ENCODE assay signal across 35 cellular contexts in the genomic region with DNA sequence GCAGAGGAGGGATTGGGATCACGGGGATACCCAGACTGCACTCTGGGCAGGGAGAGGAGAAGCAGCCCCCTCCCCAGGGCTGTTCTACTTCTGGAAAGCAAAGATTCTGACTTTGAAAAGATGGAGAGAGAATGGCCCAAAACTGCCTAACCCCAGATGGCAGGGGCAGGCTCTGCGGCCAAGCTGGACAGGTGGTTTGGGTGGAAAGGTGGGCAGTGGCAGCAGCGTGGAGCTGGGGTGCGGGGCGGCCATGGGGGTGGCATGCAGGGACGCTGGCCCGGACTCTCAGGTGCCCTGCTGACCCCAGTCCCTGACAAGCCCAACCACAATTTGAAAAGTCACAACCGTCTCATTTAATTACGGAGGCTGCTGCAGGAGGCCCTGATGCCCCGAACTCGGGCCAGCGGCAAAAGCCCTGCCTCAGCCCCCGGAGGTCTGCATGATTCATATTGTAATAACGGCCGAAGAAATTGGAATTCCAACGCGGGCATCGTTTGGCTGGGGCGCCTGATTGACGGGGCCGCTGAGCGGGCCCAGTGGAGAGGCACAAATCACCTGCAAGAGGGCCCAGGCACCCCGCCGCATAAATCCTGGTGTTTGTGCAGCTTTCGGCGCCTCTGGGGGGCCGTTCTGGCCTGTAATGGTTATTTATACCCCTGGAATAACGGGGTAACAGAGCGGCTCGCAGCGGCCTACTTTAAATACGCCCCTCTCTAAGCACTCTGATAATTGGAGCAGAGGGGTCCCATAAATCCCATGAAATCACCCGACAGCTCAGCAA. TPM values are rescaled to one million over a fixed set of nuclear protein-coding genes. Genes with fewer than 3 reads are reported as not detected.
"Had no signal": no experiment of that assay in that cellular context is flagged by ENCODE, and none has a peak within 500 bp of the region (broad histone marks: within the 10 kb centered on the region; RNA-seq: fewer than 3 reads in every experiment).

No MANE protein-coding gene starts in this region.

- H3K27ac ChIP-seq: ascending aorta, body of pancreas, breast epithelium had no signal

- DNase-seq: activated CD4-positive, alpha-beta memory T cell treated with anti-CD3 and anti-CD28 coated beads, Interleukin-2, amount 10 ng/mL, durations not matched to agents 7 days and 5 days; activated CD4-positive, alpha-beta T cell treated with anti-CD3 and anti-CD28 coated beads for 1 hour; activated CD4-positive, alpha-beta T cell treated with anti-CD3 and anti-CD28 coated beads for 48 hours; activated CD4-positive, CD25-positive, alpha-beta regulatory T cell; activated CD8-positive, alpha-beta memory T cell treated with anti-CD3 and anti-CD28 coated beads for 24 hours; activated CD8-positive, alpha-beta memory T cell treated with anti-CD3 and anti-CD28 coated beads, Interleukin-2, amount 10 ng/mL, durations not matched to agents 7 days and 5 days; activated CD8-positive, alpha-beta memory T cell treated with anti-CD3 and anti-CD28 coated beads, Interleukin-2, amount 50 U/mL, for 48 hours; activated effector memory CD4-positive, alpha-beta T cell treated with Interleukin-2 at 50 U/mL for 16 hours; activated naive CD8-positive, alpha-beta T cell treated with anti-CD3 and anti-CD28 coated beads, Interleukin-2, amount 10 ng/mL, durations not matched to agents 7 days and 5 days; activated T-cell treated with anti-CD3 and anti-CD28 coated beads, Interleukin-2, amount 50 U/mL, for 48 hours; amygdala; body of pancreas; Karpas-422; KBM-7; NCI-H1105; NCI-H1417 treated with DMSO at 0.1 percent for 48 hours; NCI-H187 treated with DMSO at 0.1 percent for 48 hours; NCI-H2081; NCI-H2171 treated with DMSO at 0.1 percent for 48 hours; NCI-H226; NCI-H446 treated with DMSO at 0.1 percent for 48 hours; NCI-H524; SIG-M5; T-helper 1 cell; T-helper 2 cell; T-helper 9 cell had no signal

- H3K4me3 ChIP-seq: ascending aorta, body of pancreas, breast epithelium had no signal

- H3K36me3 ChIP-seq: breast epithelium had no signal

- H3K9me3 ChIP-seq: ascending aorta, body of pancreas, breast epithelium had no signal

- ATAC-seq: activated CD8-positive, alpha-beta memory T cell treated with anti-CD3 and anti-CD28 coated beads, Interleukin-2, amount 10 ng/mL, durations not matched to agents 7 days and 5 days; body of pancreas; Panc1; SK-N-SH treated with all-trans-retinoic acid at 6 μM for 48 hours had no signal

- H3K27me3 ChIP-seq: ascending aorta, body of pancreas, breast epithelium had no signal

- H3K4me1 ChIP-seq: ascending aorta, body of pancreas, breast epithelium had no signal

RNA-seq across cellular contexts. Expression of a gene that starts 41.8 kb away (rescaled TPM):
- total RNA-seq: activated CD4-positive, alpha-beta memory T cell treated with anti-CD3 and anti-CD28 coated beads, Interleukin-2, amount 10 ng/mL, durations not matched to agents 7 days and 5 days; activated CD8-positive, alpha-beta memory T cell treated with anti-CD3 and anti-CD28 coated beads, Interleukin-2, amount 10 ng/mL, durations not matched to agents 7 days and 5 days; activated naive CD8-positive, alpha-beta T cell treated with anti-CD3 and anti-CD28 coated beads, Interleukin-2, amount 10 ng/mL, durations not matched to agents 7 days and 5 days; ascending aorta; body of pancreas; cardiac septum; MCF 10A; RPMI7951; SK-MEL-5 had no signal
- polyA plus RNA-seq: IgD-negative memory B cell had no signal
